Comparison of ENCODE assay signal across 14 cellular contexts in the genomic region with DNA sequence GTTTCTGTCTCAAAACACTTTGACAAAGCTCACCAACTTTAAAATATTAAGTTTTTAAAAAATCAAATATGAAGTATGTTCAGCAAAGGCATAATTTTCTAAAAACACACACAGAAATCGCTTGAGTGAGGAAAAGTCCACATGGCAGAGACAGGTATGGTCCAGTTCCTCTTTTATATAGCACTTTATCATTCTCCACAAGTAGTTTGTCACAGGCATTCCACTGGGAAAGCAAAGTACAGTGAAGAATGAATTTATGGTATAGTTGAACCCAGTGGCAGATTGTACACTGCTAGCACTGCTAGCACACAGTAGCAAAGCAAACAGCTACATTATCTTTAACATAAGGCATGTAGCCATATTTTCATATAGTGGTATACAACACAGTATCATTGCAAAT.
DNase-seq lines count a peak whose midpoint lies in the region; ATAC-seq, FAIRE-seq and TF ChIP-seq lines count a peak whose summit lies in the region.
"Had no signal": no experiment of that assay in that cellular context is flagged by ENCODE, and none has a peak within 500 bp of the region (broad histone marks: within the 10 kb centered on the region; RNA-seq: fewer than 3 reads in every experiment).

No MANE protein-coding gene starts in this region.

- H3K4me3 Mint-ChIP-seq in nephron = no peak overlapping the region
- no peak overlapping the region for H3K4me3 Mint-ChIP-seq in activated CD8-positive, alpha-beta memory T cell treated with anti-CD3 and anti-CD28 coated beads, Interleukin-2, amount 10 ng/mL, durations not matched to agents 7 days and 5 days

- CTCF ChIA-PET in K562 (lab: Yijun Ruan, JAX; ENCODE audit: low intra/inter-chr PET ratio) = no interaction called here
- CTCF ChIA-PET in activated CD8-positive, alpha-beta memory T cell treated with anti-CD3 and anti-CD28 coated beads, Interleukin-2, amount 10 ng/mL, durations not matched to agents 7 days and 5 days (lab: Charles Lee) = interaction anchor here (1.6 kb wide), 1 partner anchor 214 kb away, joined by 5 read pairs; no protein-coding TSS in a partner anchor

- peaks cover 13% of the 10 kb centered on the region for H3K4me1 Mint-ChIP-seq in nephron
- H3K4me1 Mint-ChIP-seq in activated CD8-positive, alpha-beta memory T cell treated with anti-CD3 and anti-CD28 coated beads, Interleukin-2, amount 10 ng/mL, durations not matched to agents 7 days and 5 days = peaks cover 6% of the 10 kb centered on the region

- H3K9ac ChIP-seq in K562 (ENCODE audit: insufficient read depth in 1 of 2, low read depth in 2 of 2, low read length in 2 of 2) = no peak overlapping the region

- H3K36me3 ChIP-seq in K562 (ENCODE audit: control insufficient read depth, insufficient read depth, low read length) = no peaks in the 10 kb centered on the region
- H3K36me3 ChIP-seq: HAP-1 had no signal

- in situ Hi-C loops in K562 (cut with MboI) (no loop called here), GM13976 (cut with MboI; ENCODE audit: low sequenced_read_pairs, unreplicated experiment) (no loop called here)

- H3K9me1 ChIP-seq in K562 (ENCODE audit: control insufficient read depth, insufficient read depth, low read length) = no peaks in the 10 kb centered on the region

- peak; percentile 52 for DNase-seq in OCI-M1 (lab: John Stamatoyannopoulos, UW)
- DNase-seq in K562 (ENCODE audit: extremely low read depth in 1 of 4, low spot score in 3 of 4) = no peak
- no peak for DNase-seq in NCI-H2107 treated with DMSO at 0.1 percent for 48 hours (lab: John Stamatoyannopoulos, UW; ENCODE audit: unreplicated experiment)
- DNase-seq in activated CD8-positive, alpha-beta memory T cell treated with anti-CD3 and anti-CD28 coated beads, Interleukin-2, amount 10 ng/mL, durations not matched to agents 7 days and 5 days = no peak
- no peak for DNase-seq in GM13976 (ENCODE audit: low spot score)
- DNase-seq: C1 segment of cervical spinal cord, MV-4-11, NCI-H1436 treated with DMSO at 0.1 percent for 48 hours, NCI-H2107, NCI-H446 had no signal

- H3K9me3 Mint-ChIP-seq in nephron = peaks cover 10% of the 10 kb centered on the region
- H3K9me3 Mint-ChIP-seq in activated CD8-positive, alpha-beta memory T cell treated with anti-CD3 and anti-CD28 coated beads, Interleukin-2, amount 10 ng/mL, durations not matched to agents 7 days and 5 days (ENCODE audit: low read depth) = no peaks in the 10 kb centered on the region

- H3K27me3 ChIP-seq in K562 (ENCODE audit: control insufficient read depth in 2 of 2, insufficient read depth in 2 of 2, low read length in 2 of 2) = no peaks in the 10 kb centered on the region

- TF ChIP-seq EP300 in K562 (IDR thresholded peaks at IDR 0.05; ENCODE audit: low read length) = no peak

- no TSS peak for BruUV-seq in K562 (replicated peaks; lab: Mats Ljungman, UMichigan)

- intact Hi-C loops in K562 (cut with micrococcal nuclease) = no loop called here

- no peak for TF ChIP-seq CTCF in K562 (IDR thresholded peaks at IDR 0.05 in 2 of 3, conservative IDR thresholded peaks at IDR 0.05 in 1 of 3; ENCODE audit: insufficient read depth in 2 of 3, low read depth in 1 of 3, low read length in 3 of 3)
- TF ChIP-seq CTCF in nephron (IDR thresholded peaks at IDR 0.05; ENCODE audit: unreplicated experiment in 3 of 3) = no peak
- TF ChIP-seq CTCF in GM13976 (IDR thresholded peaks at IDR 0.05; ENCODE audit: borderline replicate concordance, control extremely low read depth, extremely low read depth, insufficient read depth, missing control alignments) = no peak

- POLR2A ChIA-PET in K562 (lab: Yijun Ruan, JAX) = no interaction called here

- FAIRE-seq in K562 (lab: Jason Lieb, UNC) = no peak

- 0% methylated on average over 1 of the region's 1 CpG for WGBS in K562 (ENCODE audit: insufficient coverage, low coverage, missing lambda C conversion rate)

- H3K9me3 ChIP-seq in K562 (replicated peaks; ENCODE audit: control insufficient read depth, insufficient read depth, low read depth, low read length) = no peaks in the 10 kb centered on the region
- H3K9me3 ChIP-seq: HAP-1 had no signal

- H3K27ac Mint-ChIP-seq in nephron = peak overlapping the region in 2 of 3 experiments; percentile 56 to 58
- H3K27ac Mint-ChIP-seq in activated CD8-positive, alpha-beta memory T cell treated with anti-CD3 and anti-CD28 coated beads, Interleukin-2, amount 10 ng/mL, durations not matched to agents 7 days and 5 days = no peak overlapping the region

- TF ChIP-seq POLR2A in K562 (conservative IDR thresholded peaks at IDR 0.05) = no peak

- no peak overlapping the region for H3K27ac ChIP-seq in K562 (ENCODE audit: extremely low read depth, low read depth, low read length)

- ATAC-seq in K562 = no peak
- ATAC-seq in activated CD8-positive, alpha-beta memory T cell treated with anti-CD3 and anti-CD28 coated beads, Interleukin-2, amount 10 ng/mL, durations not matched to agents 7 days and 5 days = no peak
- no peak for ATAC-seq in GM19351 (IDR thresholded peaks at IDR 0.05; ENCODE audit: unreplicated experiment)
- ATAC-seq: Panc1 had no signal

- H3K4me1 ChIP-seq in K562 (replicated peaks in 1 of 2; ENCODE audit: control insufficient read depth in 2 of 2, insufficient read depth in 2 of 2, low read length in 2 of 2) = peaks cover 0 to 3% of the 10 kb centered on the region in 2 experiments; a peak in 1 of 5 replicates
- H3K4me1 ChIP-seq: HAP-1 had no signal

- H3K36me3 Mint-ChIP-seq in nephron (ENCODE audit: low read depth) = peaks cover 25% of the 10 kb centered on the region
- no peaks in the 10 kb centered on the region for H3K36me3 Mint-ChIP-seq in activated CD8-positive, alpha-beta memory T cell treated with anti-CD3 and anti-CD28 coated beads, Interleukin-2, amount 10 ng/mL, durations not matched to agents 7 days and 5 days

- H3K79me2 ChIP-seq in K562 (ENCODE audit: control insufficient read depth, insufficient read depth, low read length) = no peaks in the 10 kb centered on the region

- no peak overlapping the region for H3K4me2 ChIP-seq in K562 (ENCODE audit: insufficient read depth, low read length)

- H4K20me1 ChIP-seq in K562 (replicated peaks; ENCODE audit: control insufficient read depth, insufficient read depth, low read length) = no peaks in the 10 kb centered on the region

- no peak overlapping the region for H2AFZ ChIP-seq in K562 (ENCODE audit: low read depth, low read length)

- no peak for TF ChIP-seq RAD21 in K562 (CRISPR knock-in tag; conservative IDR thresholded peaks at IDR 0.05 in 1 of 2, IDR thresholded peaks at IDR 0.05 in 1 of 2)

- no peaks in the 10 kb centered on the region for H3K27me3 Mint-ChIP-seq in nephron (ENCODE audit: low read depth)
- H3K27me3 Mint-ChIP-seq in activated CD8-positive, alpha-beta memory T cell treated with anti-CD3 and anti-CD28 coated beads, Interleukin-2, amount 10 ng/mL, durations not matched to agents 7 days and 5 days = no peaks in the 10 kb centered on the region

- H3K4me3 ChIP-seq in K562 = no peak overlapping the region
- H3K4me3 ChIP-seq: HAP-1 had no signal

TF ChIP-seq in K562, 482 proteins besides CTCF, POLR2A, EP300 and RAD21 (continues in another document):
- TF ChIP-seq THRAP3 (IDR thresholded peaks at IDR 0.05; ENCODE audit: borderline replicate concordance) = no peak
- no peak for TF ChIP-seq SAFB (IDR thresholded peaks at IDR 0.05; ENCODE audit: borderline replicate concordance, low read depth, low read length)
- TF ChIP-seq AFF4 (CRISPR knock-in tag; IDR thresholded peaks at IDR 0.05) = no peak
- no peak for TF ChIP-seq ZNF507 (tag; conservative IDR thresholded peaks at IDR 0.05)
- TF ChIP-seq, protein P1, sequence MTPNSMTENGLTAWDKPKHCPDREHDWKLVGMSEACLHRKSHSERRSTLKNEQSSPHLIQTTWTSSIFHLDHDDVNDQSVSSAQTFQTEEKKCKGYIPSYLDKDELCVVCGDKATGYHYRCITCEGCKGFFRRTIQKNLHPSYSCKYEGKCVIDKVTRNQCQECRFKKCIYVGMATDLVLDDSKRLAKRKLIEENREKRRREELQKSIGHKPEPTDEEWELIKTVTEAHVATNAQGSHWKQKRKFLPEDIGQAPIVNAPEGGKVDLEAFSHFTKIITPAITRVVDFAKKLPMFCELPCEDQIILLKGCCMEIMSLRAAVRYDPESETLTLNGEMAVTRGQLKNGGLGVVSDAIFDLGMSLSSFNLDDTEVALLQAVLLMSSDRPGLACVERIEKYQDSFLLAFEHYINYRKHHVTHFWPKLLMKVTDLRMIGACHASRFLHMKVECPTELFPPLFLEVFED (CRISPR knock-in tag; conservative IDR thresholded peaks at IDR 0.05) = no peak
